ENCODE assay signal across 20 cellular contexts in genomic region chr16:49462356-49462988, GRCh38.
DNase-seq lines count a peak whose midpoint lies in the region; ATAC-seq and TF ChIP-seq lines count a peak whose summit lies in the region.
"Had no signal": no experiment of that assay in that cellular context is flagged by ENCODE, and none has a peak within 500 bp of the region (broad histone marks: within the 10 kb centered on the region; RNA-seq: fewer than 3 reads in every experiment).

No MANE protein-coding gene starts in this region.

- H3K4me1 ChIP-seq in KMS-11 (ENCODE audit: low read depth, poor library complexity, severe bottlenecking): peaks cover 45% of the 10 kb centered on the region
- H3K4me1 ChIP-seq: SJSA1 had no signal

- no peak overlapping the region for H3K4me3 ChIP-seq in KMS-11 (IDR thresholded peaks at IDR 0.05; ENCODE audit: insufficient read depth, low read depth, low read length)
- H3K4me3 ChIP-seq: hepatocyte, ovary, SJSA1, thoracic aorta had no signal

- peak overlapping the region; percentile 71 for H3K4me2 ChIP-seq in KMS-11
- H3K4me2 ChIP-seq: hepatocyte had no signal

- H2AFZ ChIP-seq in KMS-11 (ENCODE audit: low read depth): peak overlapping the region; percentile 9; the same call in 1 of the 2 replicates
- H2AFZ ChIP-seq: hepatocyte had no signal

- TF ChIP-seq CTCF in KMS-11 (conservative IDR thresholded peaks at IDR 0.05; ENCODE audit: low read depth, low read length): no peak
- TF ChIP-seq CTCF in osteocyte (IDR thresholded peaks at IDR 0.05): no peak

- H3K9me3 Mint-ChIP-seq in activated naive CD4-positive, alpha-beta T cell treated with anti-CD3 and anti-CD28 coated beads for 36 hours: no peaks in the 10 kb centered on the region
- H3K9me3 Mint-ChIP-seq in activated naive CD8-positive, alpha-beta T cell treated with anti-CD3 and anti-CD28 coated beads for 36 hours: no peaks in the 10 kb centered on the region
- no peaks in the 10 kb centered on the region for H3K9me3 Mint-ChIP-seq in osteocyte (ENCODE audit: unreplicated experiment)

- peak overlapping the region; percentile 44 for H3K4me3 Mint-ChIP-seq in activated naive CD4-positive, alpha-beta T cell treated with anti-CD3 and anti-CD28 coated beads for 36 hours
- peak overlapping the region; percentile 1 for H3K4me3 Mint-ChIP-seq in activated naive CD8-positive, alpha-beta T cell treated with anti-CD3 and anti-CD28 coated beads for 36 hours
- H3K4me3 Mint-ChIP-seq in osteocyte (ENCODE audit: unreplicated experiment): no peak overlapping the region

- no peaks in the 10 kb centered on the region for H3K79me2 ChIP-seq in KMS-11 (ENCODE audit: insufficient read depth, low read depth)
- H3K79me2 ChIP-seq: hepatocyte had no signal

- H3K27ac ChIP-seq in KMS-11: peak overlapping the region; percentile 98
- H3K27ac ChIP-seq: hepatocyte, ovary, SJSA1, thoracic aorta had no signal

- no peaks in the 10 kb centered on the region for H3K36me3 Mint-ChIP-seq in activated naive CD4-positive, alpha-beta T cell treated with anti-CD3 and anti-CD28 coated beads for 36 hours (ENCODE audit: low read depth)
- H3K36me3 Mint-ChIP-seq in activated naive CD8-positive, alpha-beta T cell treated with anti-CD3 and anti-CD28 coated beads for 36 hours: no peaks in the 10 kb centered on the region
- no peaks in the 10 kb centered on the region for H3K36me3 Mint-ChIP-seq in osteocyte (ENCODE audit: unreplicated experiment)

- no peaks in the 10 kb centered on the region for H4K20me1 ChIP-seq in KMS-11 (ENCODE audit: insufficient read depth)

- CTCF ChIA-PET in activated naive CD4-positive, alpha-beta T cell treated with anti-CD3 and anti-CD28 coated beads for 36 hours (lab: Charles Lee): interaction anchor here (0.7 to 1.0 kb wide), 3 partner anchors 55 to 93 kb away, joined by 3 to 4 read pairs (median 3); no protein-coding TSS in a partner anchor

- intact Hi-C loops in activated naive CD4-positive, alpha-beta T cell treated with anti-CD3 and anti-CD28 coated beads for 36 hours (cut with micrococcal nuclease): loop anchor here (5.0 kb wide), 1 partner anchor 65 kb away; no protein-coding TSS in a partner anchor

- no peak for ATAC-seq in HG03045 (IDR thresholded peaks at IDR 0.05; ENCODE audit: unreplicated experiment)
- ATAC-seq in GM19328 (IDR thresholded peaks at IDR 0.05; ENCODE audit: unreplicated experiment): no peak
- ATAC-seq: PC-3 had no signal

- no peaks in the 10 kb centered on the region for H3K36me3 ChIP-seq in KMS-11 (ENCODE audit: insufficient read depth)
- H3K36me3 ChIP-seq: ovary, SJSA1, thoracic aorta had no signal

- DNase-seq in activated naive CD4-positive, alpha-beta T cell treated with anti-CD3 and anti-CD28 coated beads for 36 hours: no peak
- DNase-seq in activated naive CD4-positive, alpha-beta T cell (lab: John Stamatoyannopoulos, UW): no peak
- DNase-seq in activated naive CD8-positive, alpha-beta T cell treated with anti-CD3 and anti-CD28 coated beads for 36 hours: no peak
- DNase-seq in stimulated activated CD8-positive, alpha-beta memory T cell treated with anti-CD3 and anti-CD28 coated beads, Interleukin-4, amount 100 ng/mL, for 48 hours: peak; percentile 19
- DNase-seq in osteocyte (ENCODE audit: extremely low spot score, unreplicated experiment): no peak
- DNase-seq: AML-193; amniotic stem cell; central memory CD4-positive, alpha-beta T cell; effector CD4-positive, alpha-beta T cell; kidney glomerular epithelial cell; NCI-H1930; PC-3; stimulated activated CD4-positive, alpha-beta T cell treated with anti-CD3 and anti-CD28 coated beads, Interleukin-4, amount 100 ng/mL, for 1 hour had no signal

- peaks cover 44% of the 10 kb centered on the region for H3K4me1 Mint-ChIP-seq in activated naive CD4-positive, alpha-beta T cell treated with anti-CD3 and anti-CD28 coated beads for 36 hours (ENCODE audit: low read depth)
- H3K4me1 Mint-ChIP-seq in activated naive CD8-positive, alpha-beta T cell treated with anti-CD3 and anti-CD28 coated beads for 36 hours: peaks cover 39% of the 10 kb centered on the region
- H3K4me1 Mint-ChIP-seq in osteocyte (ENCODE audit: unreplicated experiment): no peaks in the 10 kb centered on the region

- H3K27me3 Mint-ChIP-seq in activated naive CD4-positive, alpha-beta T cell treated with anti-CD3 and anti-CD28 coated beads for 36 hours (ENCODE audit: low read depth): no peaks in the 10 kb centered on the region
- no peaks in the 10 kb centered on the region for H3K27me3 Mint-ChIP-seq in activated naive CD8-positive, alpha-beta T cell treated with anti-CD3 and anti-CD28 coated beads for 36 hours
- H3K27me3 Mint-ChIP-seq in osteocyte (ENCODE audit: unreplicated experiment): peaks cover 35% of the 10 kb centered on the region

- H3K9ac ChIP-seq in KMS-11: peak overlapping the region; percentile 78

- no peaks in the 10 kb centered on the region for H3K27me3 ChIP-seq in KMS-11 (ENCODE audit: insufficient read depth, low read depth)
- H3K27me3 ChIP-seq: ovary, SJSA1 had no signal

- H3K27ac Mint-ChIP-seq in activated naive CD4-positive, alpha-beta T cell treated with anti-CD3 and anti-CD28 coated beads for 36 hours: peak overlapping the region; percentile 71
- peak overlapping the region; percentile 63 for H3K27ac Mint-ChIP-seq in activated naive CD8-positive, alpha-beta T cell treated with anti-CD3 and anti-CD28 coated beads for 36 hours
- H3K27ac Mint-ChIP-seq in osteocyte (ENCODE audit: unreplicated experiment): no peak overlapping the region
